Comparison of ENCODE assay signal across 25 cellular contexts in genomic region chr1:239067058-239067457, GRCh38.
DNase-seq lines count a peak whose midpoint lies in the region; ATAC-seq, FAIRE-seq and TF ChIP-seq lines count a peak whose summit lies in the region.
"Had no signal": no experiment of that assay in that cellular context is flagged by ENCODE, and none has a peak within 500 bp of the region (broad histone marks: within the 10 kb centered on the region; RNA-seq: fewer than 3 reads in every experiment).

No MANE protein-coding gene starts in this region.

- no peak overlapping the region for H3K4me3 ChIP-seq in MM.1S (ENCODE audit: low read length)
- H3K4me3 ChIP-seq: BLaER1, GM12878 had no signal

- no peaks in the 10 kb centered on the region for H3K36me3 ChIP-seq in MM.1S (replicated peaks; ENCODE audit: insufficient read depth, low read length)
- H3K36me3 ChIP-seq: BE2C, BLaER1 had no signal

- no peaks in the 10 kb centered on the region for H3K9me3 ChIP-seq in MM.1S (replicated peaks; ENCODE audit: insufficient read depth, low read length)
- H3K9me3 ChIP-seq: BE2C, BLaER1 had no signal

- no peak overlapping the region for H2AFZ ChIP-seq in MM.1S (ENCODE audit: low read length)

- no peak overlapping the region for H3K27ac ChIP-seq in MM.1S (ENCODE audit: low read length)
- H3K27ac ChIP-seq: 22Rv1, BLaER1 had no signal

- H3K4me1 ChIP-seq in MM.1S (ENCODE audit: low read length): 0 out of 2 replicates have a peak, but pooled peaks cover 3% of the 10 kb centered on the region
- H3K4me1 ChIP-seq: BE2C, BLaER1 had no signal

- TF ChIP-seq CTCF in MM.1S (IDR thresholded peaks at IDR 0.05; ENCODE audit: low read length) (no peak), GM20000 (IDR thresholded peaks at IDR 0.05; ENCODE audit: extremely low read depth, missing control alignments) (no peak)

- no peak for ATAC-seq in HG03378 (IDR thresholded peaks at IDR 0.05; ENCODE audit: unreplicated experiment)
- ATAC-seq: GM12878 had no signal

- no peaks in the 10 kb centered on the region for H4K20me1 ChIP-seq in MM.1S (ENCODE audit: insufficient read depth, low read length)
- H4K20me1 ChIP-seq: BLaER1 had no signal

- no peaks in the 10 kb centered on the region for H3K79me2 ChIP-seq in MM.1S (ENCODE audit: low read length)

- no peak overlapping the region for H3K4me2 ChIP-seq in MM.1S (ENCODE audit: low read depth, low read length)
- H3K4me2 ChIP-seq: BLaER1 had no signal

- FAIRE-seq in A204.1 (lab: Jason Lieb, UNC) (peak; percentile 9), TTC549 (lab: Jason Lieb, UNC) (peak; percentile 70)
- FAIRE-seq: GM12878, GM12892, GM18507 had no signal

- no peaks in the 10 kb centered on the region for H3K9me2 ChIP-seq in MM.1S (replicated peaks; ENCODE audit: insufficient read depth, low read length)

- H3K9ac ChIP-seq in MM.1S (ENCODE audit: low read length): no peak overlapping the region
- H3K9ac ChIP-seq: BLaER1 had no signal

- no peaks in the 10 kb centered on the region for H3K27me3 ChIP-seq in MM.1S (replicated peaks; ENCODE audit: insufficient read depth, low read length)
- H3K27me3 ChIP-seq: BE2C, BLaER1 had no signal

- H3F3A ChIP-seq in MM.1S (ENCODE audit: insufficient read depth, low read length): no peaks in the 10 kb centered on the region; the same call in 1 of the 2 replicates

- DNase-seq in MM.1S (peak; percentile 61), SKM-1 treated with dmso at 0.1 percent for 144 hours (lab: John Stamatoyannopoulos, UW; ENCODE audit: unreplicated experiment) (no peak), GM20000 (ENCODE audit: low spot score) (no peak)
- DNase-seq: ACHN; BE2C; C1 segment of cervical spinal cord; CD4-positive, alpha-beta memory T cell; CD4-positive, CD25-positive, alpha-beta regulatory T cell; CD8-positive, alpha-beta memory T cell; COR-L47; DMS 273 treated with DMSO at 0.1 percent for 48 hours; DMS153; DMS53; DMS79; DND-41; EL; GDM1 had no signal
